Comparison of ENCODE assay signal across 11 cellular contexts in genomic region chr3:26962419-26963355, GRCh38.
A peak's percentile ranks its signal among the peaks of the same experiment; 100 is the strongest.
DNase-seq lines count a peak whose midpoint lies in the region; ATAC-seq lines count a peak whose summit lies in the region.
"Had no signal": no experiment of that assay in that cellular context is flagged by ENCODE, and none has a peak within 500 bp of the region (broad histone marks: within the 10 kb centered on the region; RNA-seq: fewer than 3 reads in every experiment).

No MANE protein-coding gene starts in this region.

- DNase-seq in myocyte (ENCODE audit: low read depth) (peak; percentile 72), NCI-H345 (lab: John Stamatoyannopoulos, UW) (no peak), occipital lobe (lab: John Stamatoyannopoulos, UW) (no peak), RKO (ENCODE audit: low spot score) (no peak)
- DNase-seq: activated CD4-positive, alpha-beta T cell treated with anti-CD3 and anti-CD28 coated beads for 1 hour; DMS79 treated with DMSO at 0.1 percent for 48 hours; NCI-H1436 treated with DMSO at 0.1 percent for 48 hours; stimulated activated CD4-positive, alpha-beta T cell treated with anti-CD3 and anti-CD28 coated beads, Interleukin-4, amount 100 ng/mL, for 1 hour had no signal

- ATAC-seq in GM19023 (IDR thresholded peaks at IDR 0.05; ENCODE audit: unreplicated experiment) = peak; percentile 90
- peak; percentile 98 for ATAC-seq in GM21717 (IDR thresholded peaks at IDR 0.05; ENCODE audit: unreplicated experiment)
- ATAC-seq in HG03196 (IDR thresholded peaks at IDR 0.05; ENCODE audit: unreplicated experiment) = peak; percentile 96
